Comparison of ENCODE assay signal across 2 cellular contexts in genomic region chr11:2905299-2905698, GRCh38. TPM values are rescaled to one million over a fixed set of nuclear protein-coding genes. Genes with fewer than 3 reads are reported as not detected.
"Had no signal": no experiment of that assay in that cellular context is flagged by ENCODE, and none has a peak within 500 bp of the region (broad histone marks: within the 10 kb centered on the region; RNA-seq: fewer than 3 reads in every experiment).

No MANE protein-coding gene starts in this region.

RNA-seq across cellular contexts. Expression of gene PHLDA2, which starts 23.9 kb away (rescaled TPM):
- total RNA-seq: ascending aorta, cerebellum had no signal
